ENCODE assay signal across 1 cellular context in genomic region chr13:77022341-77022740, GRCh38.
TF ChIP-seq lines count a peak whose summit lies in the region.

No MANE protein-coding gene starts in this region.

TF ChIP-seq in SK-N-SH, 30 proteins besides CTCF, POLR2A, EP300 and RAD21 (continued from another document):
- no peak for TF ChIP-seq POLR2AphosphoS5 (IDR thresholded peaks at IDR 0.05; ENCODE audit: low read depth, low read length)
- no peak for TF ChIP-seq YY1 (IDR thresholded peaks at IDR 0.05; ENCODE audit: low read depth)
